Comparison of ENCODE assay signal across 37 cellular contexts in the genomic region with DNA sequence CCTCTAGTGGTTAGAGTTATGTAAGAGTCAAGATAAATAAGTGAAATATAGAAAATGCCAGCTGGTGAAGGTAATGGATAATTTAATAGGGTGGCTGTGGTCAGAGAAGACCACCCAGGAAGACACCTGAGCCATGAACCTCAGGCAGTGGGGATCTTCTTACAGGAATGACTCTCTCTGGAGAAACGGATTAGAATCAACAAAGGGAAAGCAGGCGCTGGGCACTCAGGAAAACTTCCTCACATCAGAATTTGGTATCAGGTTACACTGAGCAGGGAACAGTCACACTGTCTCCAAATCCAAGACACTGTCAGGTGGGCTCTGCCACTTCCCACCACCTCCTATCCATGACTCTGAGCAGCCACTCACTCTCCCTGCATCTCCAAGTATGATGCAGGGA.
"Had no signal": no experiment of that assay in that cellular context is flagged by ENCODE, and none has a peak within 500 bp of the region (broad histone marks: within the 10 kb centered on the region; RNA-seq: fewer than 3 reads in every experiment).

No MANE protein-coding gene starts in this region.

- DNase-seq: Karpas-422, Kasumi-1, KBM-7, KG1, MG63, MM.1S, MV-4-11, NCI-H1048, NCI-H1092, NCI-H1092 treated with DMSO at 0.1 percent for 48 hours, NCI-H1105, NCI-H1105 treated with DMSO at 0.1 percent for 48 hours, NCI-H1417, NCI-H1417 treated with DMSO at 0.1 percent for 48 hours, NCI-H1436, NCI-H1436 treated with DMSO at 0.1 percent for 48 hours, NCI-H146, NCI-H1694, NCI-H1694 treated with DMSO at 0.1 percent for 48 hours, NCI-H187, NCI-H187 treated with DMSO at 0.1 percent for 48 hours, NCI-H1930, NCI-H2029, NCI-H2029 treated with DMSO at 0.1 percent for 48 hours, NCI-H2081, NCI-H2081 treated with DMSO at 0.1 percent for 48 hours, NCI-H2107, NCI-H2171, NCI-H2171 treated with DMSO at 0.1 percent for 48 hours, NCI-H2227 treated with DMSO at 0.1 percent for 48 hours, NCI-H226, NCI-H345, NCI-H446, NCI-H446 treated with DMSO at 0.1 percent for 48 hours, NCI-H510A, NCI-H510A treated with DMSO at 0.1 percent for 48 hours had no signal

- H3K9me3 ChIP-seq: MG63 had no signal

- H3K27ac ChIP-seq: KMS-11 had no signal

- H3K27me3 ChIP-seq: MG63 had no signal

- H3K36me3 ChIP-seq: MG63 had no signal

- H3K4me3 ChIP-seq: MG63 had no signal
